Comparison of ENCODE assay signal across 8 cellular contexts in genomic region chr22:47090591-47091240, GRCh38.
DNase-seq lines count a peak whose midpoint lies in the region; TF ChIP-seq lines count a peak whose summit lies in the region.

No MANE protein-coding gene starts in this region.

- H3K9ac ChIP-seq in SK-N-MC (ENCODE audit: insufficient read length) (no peak overlapping the region), endocrine pancreas (ENCODE audit: control insufficient read depth, insufficient read depth, low read length) (peak overlapping the region; percentile 15)

- no peak overlapping the region for H3K27ac ChIP-seq in CD8-positive, alpha-beta memory T cell (ENCODE audit: low read depth, low read length)
- H3K27ac ChIP-seq in SK-N-MC: no peak overlapping the region

- H3K4me3 ChIP-seq in CD8-positive, alpha-beta memory T cell (ENCODE audit: low read length): peak overlapping the region; percentile 8
- H3K4me3 ChIP-seq in SK-N-MC: peak overlapping the region; percentile 71
- peak overlapping the region; percentile 27 for H3K4me3 ChIP-seq in endocrine pancreas (ENCODE audit: control insufficient read depth, insufficient read depth, low read length)

- no peaks in the 10 kb centered on the region for H3K9me3 ChIP-seq in CD8-positive, alpha-beta memory T cell (ENCODE audit: low read length)
- H3K9me3 ChIP-seq in SK-N-MC (ENCODE audit: low read depth, low read length) (peaks cover 5% of the 10 kb centered on the region; the same call in 1 of the 2 replicates), endocrine pancreas (ENCODE audit: control insufficient read depth, low read length) (no peaks in the 10 kb centered on the region)

- peaks cover 0 to 3% of the 10 kb centered on the region in 2 donors for H3K27me3 Mint-ChIP-seq in CD8-positive, alpha-beta memory T cell
- H3K27me3 Mint-ChIP-seq in neural crest cell (ENCODE audit: low read depth): peaks cover 12% of the 10 kb centered on the region

- no peak for TF ChIP-seq CTCF in neural crest cell (conservative IDR thresholded peaks at IDR 0.05)

- H3K27ac Mint-ChIP-seq in CD8-positive, alpha-beta memory T cell: peak overlapping the region; percentile 26 to 93 (median 76)
- no peak overlapping the region for H3K27ac Mint-ChIP-seq in neural crest cell (ENCODE audit: unreplicated experiment)

- peaks cover 0 to 9% (median 0%) of the 10 kb centered on the region in 5 donors for H3K9me3 Mint-ChIP-seq in CD8-positive, alpha-beta memory T cell
- H3K9me3 Mint-ChIP-seq in neural crest cell: peaks cover 4% of the 10 kb centered on the region

- peaks cover 50 to 77% (median 72%) of the 10 kb centered on the region in 3 donors for H3K4me1 Mint-ChIP-seq in CD8-positive, alpha-beta memory T cell
- peaks cover 39% of the 10 kb centered on the region for H3K4me1 Mint-ChIP-seq in neural crest cell

- POLR2A ChIA-PET in CD8-positive, alpha-beta memory T cell (lab: Charles Lee): no interaction called here

- peak overlapping the region; percentile 45 to 82 (median 75) for H3K4me3 Mint-ChIP-seq in CD8-positive, alpha-beta memory T cell
- peak overlapping the region; percentile 86 for H3K4me3 Mint-ChIP-seq in neural crest cell

- peaks cover 5 to 17% (median 10%) of the 10 kb centered on the region in 3 donors for H3K36me3 Mint-ChIP-seq in CD8-positive, alpha-beta memory T cell
- peaks cover 24% of the 10 kb centered on the region for H3K36me3 Mint-ChIP-seq in neural crest cell (ENCODE audit: low read depth)

- H3K27me3 ChIP-seq in CD8-positive, alpha-beta memory T cell (ENCODE audit: insufficient read depth, low read length, poor library complexity, severe bottlenecking): no peaks in the 10 kb centered on the region
- no peaks in the 10 kb centered on the region for H3K27me3 ChIP-seq in endocrine pancreas (ENCODE audit: control insufficient read depth, insufficient read depth, low read length)

- no peaks in the 10 kb centered on the region for H3K36me3 ChIP-seq in CD8-positive, alpha-beta memory T cell (ENCODE audit: insufficient read depth, low read length)
- H3K36me3 ChIP-seq in SK-N-MC (ENCODE audit: insufficient read depth, low read length) (no peaks in the 10 kb centered on the region), endocrine pancreas (ENCODE audit: control insufficient read depth, insufficient read depth, low read length) (no peaks in the 10 kb centered on the region)

- DNase-seq in CD8-positive, alpha-beta memory T cell: peak in 2 of 5 donors; percentile 6 to 45
- DNase-seq in SK-N-MC (ENCODE audit: low read depth, low spot score): peak; percentile 28
- no peak for DNase-seq in neural crest cell (ENCODE audit: low read depth, low spot score)
- DNase-seq in DMS53 (lab: John Stamatoyannopoulos, UW): no peak
- no peak for DNase-seq in DMS 273 treated with DMSO at 0.1 percent for 48 hours (lab: John Stamatoyannopoulos, UW)
- DNase-seq in HPDE6-E6E7 (ENCODE audit: extremely low spot score): no peak
- no peak for DNase-seq in COLO668 (lab: John Stamatoyannopoulos, UW; ENCODE audit: unreplicated experiment)

- CTCF ChIA-PET in CD8-positive, alpha-beta memory T cell (lab: Charles Lee): no interaction called here

- peaks cover 5% of the 10 kb centered on the region for H3K4me1 ChIP-seq in CD8-positive, alpha-beta memory T cell (ENCODE audit: insufficient read depth, low read length)
- peaks cover 6% of the 10 kb centered on the region for H3K4me1 ChIP-seq in endocrine pancreas (ENCODE audit: control insufficient read depth, insufficient read depth, low read length)

Comparison
In these comparisons a context has a peak if more than half of its experiments do, and no peak if none do; other contexts are left out.
1. H3K4me3 ChIP-seq: peak in every context shown above with its lines; median percentile 71 in SK-N-MC; 27 in endocrine pancreas; 8 in CD8-positive, alpha-beta memory T cell.